ENCODE assay signal across 1 cellular context in the genomic region with DNA sequence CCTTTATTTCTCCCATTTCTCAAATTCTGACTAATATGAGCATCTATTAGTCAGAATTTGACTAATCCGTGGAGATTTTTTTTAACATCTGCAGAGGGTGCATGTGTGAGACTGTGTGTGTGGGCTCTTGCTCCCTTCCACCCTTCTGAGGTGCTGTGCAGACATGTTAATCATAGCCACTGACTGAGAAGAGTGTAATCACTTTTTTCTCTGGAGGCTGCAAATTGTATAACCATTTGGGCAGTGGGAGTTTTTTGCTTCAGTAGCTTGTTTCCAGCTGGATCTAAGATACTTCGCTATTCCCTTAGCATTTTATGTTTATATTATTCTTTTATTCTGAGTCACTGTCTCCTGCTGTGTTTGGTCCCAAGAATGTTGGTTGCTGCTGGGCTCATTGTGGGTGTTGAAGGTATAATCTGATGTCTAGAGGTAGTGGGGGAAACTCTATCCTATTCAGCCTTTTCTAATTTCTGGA.
TF ChIP-seq lines count a peak whose summit lies in the region.

No MANE protein-coding gene starts in this region.

TF ChIP-seq in HCT116, 20 proteins besides CTCF, POLR2A, EP300 and RAD21 (continued from another document):
- TF ChIP-seq TCF7L2 (IDR thresholded peaks at IDR 0.05; ENCODE audit: borderline replicate concordance, extremely low read depth, insufficient read depth, insufficient read length), result no peak
